In the genomic region with DNA sequence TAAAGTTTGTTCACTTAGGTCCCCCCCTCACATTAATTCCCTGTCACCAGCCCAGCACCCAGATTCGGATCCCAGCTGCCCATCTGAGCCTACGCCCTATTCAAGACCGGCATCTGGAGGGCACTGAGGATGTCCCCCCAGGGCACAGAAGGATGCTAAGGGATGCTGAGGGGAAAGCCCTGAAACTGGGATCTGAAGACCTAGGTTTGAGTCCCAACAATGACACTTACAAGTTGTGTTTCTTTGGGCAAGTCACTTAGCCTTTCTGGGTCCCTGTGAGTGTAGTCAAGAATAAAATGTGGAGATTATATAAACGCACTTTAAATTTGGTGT, we compare ENCODE assay signal across 1 cellular context.
TF ChIP-seq lines count a peak whose summit lies in the region.

No MANE protein-coding gene starts in this region.

TF ChIP-seq in WTC11, 78 proteins besides CTCF, POLR2A, EP300 and RAD21:
- TF ChIP-seq, protein P1, sequence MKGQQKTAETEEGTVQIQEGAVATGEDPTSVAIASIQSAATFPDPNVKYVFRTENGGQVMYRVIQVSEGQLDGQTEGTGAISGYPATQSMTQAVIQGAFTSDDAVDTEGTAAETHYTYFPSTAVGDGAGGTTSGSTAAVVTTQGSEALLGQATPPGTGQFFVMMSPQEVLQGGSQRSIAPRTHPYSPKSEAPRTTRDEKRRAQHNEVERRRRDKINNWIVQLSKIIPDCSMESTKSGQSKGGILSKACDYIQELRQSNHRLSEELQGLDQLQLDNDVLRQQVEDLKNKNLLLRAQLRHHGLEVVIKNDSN (CRISPR knock-in tag; IDR thresholded peaks at IDR 0.05) = no peak
- TF ChIP-seq ATF1 (CRISPR knock-in tag; IDR thresholded peaks at IDR 0.05) (no peak), NR3C1 (CRISPR knock-in tag; conservative IDR thresholded peaks at IDR 0.05; ENCODE audit: low read depth) (no peak), NFATC4 (CRISPR knock-in tag; IDR thresholded peaks at IDR 0.05) (no peak), FOXK1 (CRISPR knock-in tag; IDR thresholded peaks at IDR 0.05) (no peak), ZNF396 (CRISPR knock-in tag; IDR thresholded peaks at IDR 0.05; ENCODE audit: borderline replicate concordance) (no peak), ZNF219 (CRISPR knock-in tag; IDR thresholded peaks at IDR 0.05; ENCODE audit: borderline replicate concordance) (no peak), TEAD4 (CRISPR knock-in tag; IDR thresholded peaks at IDR 0.05) (no peak), ZNF416 (CRISPR knock-in tag; IDR thresholded peaks at IDR 0.05) (no peak), IRF2 (CRISPR knock-in tag; IDR thresholded peaks at IDR 0.05; ENCODE audit: borderline replicate concordance, low read depth) (no peak), JAZF1 (CRISPR knock-in tag; IDR thresholded peaks at IDR 0.05) (no peak), RELA (CRISPR knock-in tag; IDR thresholded peaks at IDR 0.05; ENCODE audit: borderline replicate concordance) (no peak)
- TF ChIP-seq, protein P2, sequence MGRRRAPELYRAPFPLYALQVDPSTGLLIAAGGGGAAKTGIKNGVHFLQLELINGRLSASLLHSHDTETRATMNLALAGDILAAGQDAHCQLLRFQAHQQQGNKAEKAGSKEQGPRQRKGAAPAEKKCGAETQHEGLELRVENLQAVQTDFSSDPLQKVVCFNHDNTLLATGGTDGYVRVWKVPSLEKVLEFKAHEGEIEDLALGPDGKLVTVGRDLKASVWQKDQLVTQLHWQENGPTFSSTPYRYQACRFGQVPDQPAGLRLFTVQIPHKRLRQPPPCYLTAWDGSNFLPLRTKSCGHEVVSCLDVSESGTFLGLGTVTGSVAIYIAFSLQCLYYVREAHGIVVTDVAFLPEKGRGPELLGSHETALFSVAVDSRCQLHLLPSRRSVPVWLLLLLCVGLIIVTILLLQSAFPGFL (CRISPR knock-in tag; IDR thresholded peaks at IDR 0.05; ENCODE audit: borderline replicate concordance) = no peak
- TF ChIP-seq, protein P3, sequence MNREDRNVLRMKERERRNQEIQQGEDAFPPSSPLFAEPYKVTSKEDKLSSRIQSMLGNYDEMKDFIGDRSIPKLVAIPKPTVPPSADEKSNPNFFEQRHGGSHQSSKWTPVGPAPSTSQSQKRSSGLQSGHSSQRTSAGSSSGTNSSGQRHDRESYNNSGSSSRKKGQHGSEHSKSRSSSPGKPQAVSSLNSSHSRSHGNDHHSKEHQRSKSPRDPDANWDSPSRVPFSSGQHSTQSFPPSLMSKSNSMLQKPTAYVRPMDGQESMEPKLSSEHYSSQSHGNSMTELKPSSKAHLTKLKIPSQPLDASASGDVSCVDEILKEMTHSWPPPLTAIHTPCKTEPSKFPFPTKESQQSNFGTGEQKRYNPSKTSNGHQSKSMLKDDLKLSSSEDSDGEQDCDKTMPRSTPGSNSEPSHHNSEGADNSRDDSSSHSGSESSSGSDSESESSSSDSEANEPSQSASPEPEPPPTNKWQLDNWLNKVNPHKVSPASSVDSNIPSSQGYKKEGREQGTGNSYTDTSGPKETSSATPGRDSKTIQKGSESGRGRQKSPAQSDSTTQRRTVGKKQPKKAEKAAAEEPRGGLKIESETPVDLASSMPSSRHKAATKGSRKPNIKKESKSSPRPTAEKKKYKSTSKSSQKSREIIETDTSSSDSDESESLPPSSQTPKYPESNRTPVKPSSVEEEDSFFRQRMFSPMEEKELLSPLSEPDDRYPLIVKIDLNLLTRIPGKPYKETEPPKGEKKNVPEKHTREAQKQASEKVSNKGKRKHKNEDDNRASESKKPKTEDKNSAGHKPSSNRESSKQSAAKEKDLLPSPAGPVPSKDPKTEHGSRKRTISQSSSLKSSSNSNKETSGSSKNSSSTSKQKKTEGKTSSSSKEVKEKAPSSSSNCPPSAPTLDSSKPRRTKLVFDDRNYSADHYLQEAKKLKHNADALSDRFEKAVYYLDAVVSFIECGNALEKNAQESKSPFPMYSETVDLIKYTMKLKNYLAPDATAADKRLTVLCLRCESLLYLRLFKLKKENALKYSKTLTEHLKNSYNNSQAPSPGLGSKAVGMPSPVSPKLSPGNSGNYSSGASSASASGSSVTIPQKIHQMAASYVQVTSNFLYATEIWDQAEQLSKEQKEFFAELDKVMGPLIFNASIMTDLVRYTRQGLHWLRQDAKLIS (CRISPR knock-in tag; IDR thresholded peaks at IDR 0.05; ENCODE audit: borderline replicate concordance) = no peak
- TF ChIP-seq, protein P4, sequence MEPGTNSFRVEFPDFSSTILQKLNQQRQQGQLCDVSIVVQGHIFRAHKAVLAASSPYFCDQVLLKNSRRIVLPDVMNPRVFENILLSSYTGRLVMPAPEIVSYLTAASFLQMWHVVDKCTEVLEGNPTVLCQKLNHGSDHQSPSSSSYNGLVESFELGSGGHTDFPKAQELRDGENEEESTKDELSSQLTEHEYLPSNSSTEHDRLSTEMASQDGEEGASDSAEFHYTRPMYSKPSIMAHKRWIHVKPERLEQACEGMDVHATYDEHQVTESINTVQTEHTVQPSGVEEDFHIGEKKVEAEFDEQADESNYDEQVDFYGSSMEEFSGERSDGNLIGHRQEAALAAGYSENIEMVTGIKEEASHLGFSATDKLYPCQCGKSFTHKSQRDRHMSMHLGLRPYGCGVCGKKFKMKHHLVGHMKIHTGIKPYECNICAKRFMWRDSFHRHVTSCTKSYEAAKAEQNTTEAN (CRISPR knock-in tag; IDR thresholded peaks at IDR 0.05) = no peak
- TF ChIP-seq, protein P5, sequence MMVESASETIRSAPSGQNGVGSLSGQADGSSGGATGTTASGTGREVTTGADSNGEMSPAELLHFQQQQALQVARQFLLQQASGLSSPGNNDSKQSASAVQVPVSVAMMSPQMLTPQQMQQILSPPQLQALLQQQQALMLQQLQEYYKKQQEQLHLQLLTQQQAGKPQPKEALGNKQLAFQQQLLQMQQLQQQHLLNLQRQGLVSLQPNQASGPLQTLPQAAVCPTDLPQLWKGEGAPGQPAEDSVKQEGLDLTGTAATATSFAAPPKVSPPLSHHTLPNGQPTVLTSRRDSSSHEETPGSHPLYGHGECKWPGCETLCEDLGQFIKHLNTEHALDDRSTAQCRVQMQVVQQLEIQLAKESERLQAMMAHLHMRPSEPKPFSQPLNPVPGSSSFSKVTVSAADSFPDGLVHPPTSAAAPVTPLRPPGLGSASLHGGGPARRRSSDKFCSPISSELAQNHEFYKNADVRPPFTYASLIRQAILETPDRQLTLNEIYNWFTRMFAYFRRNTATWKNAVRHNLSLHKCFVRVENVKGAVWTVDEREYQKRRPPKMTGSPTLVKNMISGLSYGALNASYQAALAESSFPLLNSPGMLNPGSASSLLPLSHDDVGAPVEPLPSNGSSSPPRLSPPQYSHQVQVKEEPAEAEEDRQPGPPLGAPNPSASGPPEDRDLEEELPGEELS (CRISPR knock-in tag; IDR thresholded peaks at IDR 0.05) = no peak
- TF ChIP-seq, protein P6, sequence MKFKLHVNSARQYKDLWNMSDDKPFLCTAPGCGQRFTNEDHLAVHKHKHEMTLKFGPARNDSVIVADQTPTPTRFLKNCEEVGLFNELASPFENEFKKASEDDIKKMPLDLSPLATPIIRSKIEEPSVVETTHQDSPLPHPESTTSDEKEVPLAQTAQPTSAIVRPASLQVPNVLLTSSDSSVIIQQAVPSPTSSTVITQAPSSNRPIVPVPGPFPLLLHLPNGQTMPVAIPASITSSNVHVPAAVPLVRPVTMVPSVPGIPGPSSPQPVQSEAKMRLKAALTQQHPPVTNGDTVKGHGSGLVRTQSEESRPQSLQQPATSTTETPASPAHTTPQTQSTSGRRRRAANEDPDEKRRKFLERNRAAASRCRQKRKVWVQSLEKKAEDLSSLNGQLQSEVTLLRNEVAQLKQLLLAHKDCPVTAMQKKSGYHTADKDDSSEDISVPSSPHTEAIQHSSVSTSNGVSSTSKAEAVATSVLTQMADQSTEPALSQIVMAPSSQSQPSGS (CRISPR knock-in tag; IDR thresholded peaks at IDR 0.05; ENCODE audit: borderline replicate concordance, low read depth) = no peak
- TF ChIP-seq, protein P7, sequence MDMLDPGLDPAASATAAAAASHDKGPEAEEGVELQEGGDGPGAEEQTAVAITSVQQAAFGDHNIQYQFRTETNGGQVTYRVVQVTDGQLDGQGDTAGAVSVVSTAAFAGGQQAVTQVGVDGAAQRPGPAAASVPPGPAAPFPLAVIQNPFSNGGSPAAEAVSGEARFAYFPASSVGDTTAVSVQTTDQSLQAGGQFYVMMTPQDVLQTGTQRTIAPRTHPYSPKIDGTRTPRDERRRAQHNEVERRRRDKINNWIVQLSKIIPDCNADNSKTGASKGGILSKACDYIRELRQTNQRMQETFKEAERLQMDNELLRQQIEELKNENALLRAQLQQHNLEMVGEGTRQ (CRISPR knock-in tag; IDR thresholded peaks at IDR 0.05) = no peak
